In genomic region chr16:57577214-57577613, GRCh38 we compare ENCODE assay signal across 20 cellular contexts. TPM values are rescaled to one million over a fixed set of nuclear protein-coding genes. Genes with fewer than 3 reads are reported as not detected.
A peak's percentile ranks its signal among the peaks of the same experiment; 100 is the strongest.
DNase-seq lines count a peak whose midpoint lies in the region; ATAC-seq and TF ChIP-seq lines count a peak whose summit lies in the region.
"Had no signal": no experiment of that assay in that cellular context is flagged by ENCODE, and none has a peak within 500 bp of the region (broad histone marks: within the 10 kb centered on the region; RNA-seq: fewer than 3 reads in every experiment).

No MANE protein-coding gene starts in this region.

- no peaks in the 10 kb centered on the region for H3K9me3 ChIP-seq in trophoblast cell (ENCODE audit: insufficient read depth, low read depth, low read length)
- H3K9me3 ChIP-seq: upper lobe of left lung had no signal

- no peaks in the 10 kb centered on the region for H3K79me2 ChIP-seq in trophoblast cell (ENCODE audit: control insufficient read depth, insufficient read depth, low read length, poor library complexity)
- H3K79me2 ChIP-seq: parathyroid adenoma had no signal

- no peak overlapping the region for H4K8ac ChIP-seq in trophoblast cell (ENCODE audit: low read depth, low read length)

- no peak overlapping the region for H2AFZ ChIP-seq in trophoblast cell (ENCODE audit: insufficient read depth, low read length, poor library complexity)

- no peak overlapping the region for H2BK5ac ChIP-seq in trophoblast cell (ENCODE audit: low read depth, low read length, poor library complexity)

- no peak overlapping the region for H3K18ac ChIP-seq in trophoblast cell (ENCODE audit: low read length)

- H3K27me3 Mint-ChIP-seq in T-helper 2 cell treated with Interferon-gamma antibody and Interleukin-4, amounts not matched to agents 5 μg/mL and 100 μg/mL, for 36 hours (ENCODE audit: low read depth) = peaks cover 8% of the 10 kb centered on the region
- no peaks in the 10 kb centered on the region for H3K27me3 Mint-ChIP-seq in activated naive CD8-positive, alpha-beta T cell treated with anti-CD3 and anti-CD28 coated beads, Interleukin-2, amount 50 U/mL, for 24 hours

- no peak overlapping the region for H4K12ac ChIP-seq in trophoblast cell (ENCODE audit: low read depth, low read length)

- H3K36me3 ChIP-seq in trophoblast cell (ENCODE audit: control insufficient read depth in 1 of 2, insufficient read depth in 2 of 2, low read length in 2 of 2) = no peaks in the 10 kb centered on the region
- H3K36me3 ChIP-seq: brain microvascular endothelial cell, upper lobe of left lung had no signal

- H3K9ac ChIP-seq in trophoblast cell (ENCODE audit: low read length) = no peak overlapping the region
- H3K9ac ChIP-seq: parathyroid adenoma had no signal

- H3K27ac Mint-ChIP-seq in T-helper 2 cell treated with Interferon-gamma antibody and Interleukin-4, amounts not matched to agents 5 μg/mL and 100 μg/mL, for 36 hours = peak overlapping the region; percentile 94
- H3K27ac Mint-ChIP-seq in activated naive CD8-positive, alpha-beta T cell treated with anti-CD3 and anti-CD28 coated beads, Interleukin-2, amount 50 U/mL, for 24 hours = peak overlapping the region; percentile 88
- H3K27ac Mint-ChIP-seq: activated naive CD4-positive, alpha-beta T cell treated with anti-CD3 and anti-CD28 coated beads for 36 hours; HFFc6 had no signal

- no peak overlapping the region for H2BK120ac ChIP-seq in trophoblast cell (ENCODE audit: insufficient read depth, low read length, poor library complexity)

- peaks cover 0 to 4% of the 10 kb centered on the region in 2 experiments for H3K4me1 ChIP-seq in trophoblast cell (ENCODE audit: control insufficient read depth in 1 of 2, insufficient read depth in 2 of 2, low read length in 2 of 2)
- H3K4me1 ChIP-seq: parathyroid adenoma had no signal

- H3K23ac ChIP-seq in trophoblast cell (ENCODE audit: low read length) = no peak overlapping the region

- H3K4me1 Mint-ChIP-seq in T-helper 2 cell treated with Interferon-gamma antibody and Interleukin-4, amounts not matched to agents 5 μg/mL and 100 μg/mL, for 36 hours (ENCODE audit: low read depth) = peaks cover 43% of the 10 kb centered on the region
- H3K4me1 Mint-ChIP-seq in activated naive CD8-positive, alpha-beta T cell treated with anti-CD3 and anti-CD28 coated beads, Interleukin-2, amount 50 U/mL, for 24 hours = peaks cover 64% of the 10 kb centered on the region

- no peak overlapping the region for H3K27ac ChIP-seq in trophoblast cell (ENCODE audit: low read depth, low read length)
- H3K27ac ChIP-seq: brain microvascular endothelial cell, parathyroid adenoma, RWPE1 had no signal

- peak overlapping the region; percentile 30 for H3K4me3 Mint-ChIP-seq in T-helper 2 cell treated with Interferon-gamma antibody and Interleukin-4, amounts not matched to agents 5 μg/mL and 100 μg/mL, for 36 hours
- H3K4me3 Mint-ChIP-seq in activated naive CD8-positive, alpha-beta T cell treated with anti-CD3 and anti-CD28 coated beads, Interleukin-2, amount 50 U/mL, for 24 hours = no peak overlapping the region
- H3K4me3 Mint-ChIP-seq: activated naive CD4-positive, alpha-beta T cell treated with anti-CD3 and anti-CD28 coated beads for 36 hours; HFFc6 had no signal

- H3K79me1 ChIP-seq in trophoblast cell (ENCODE audit: low read length) = peaks cover 1% of the 10 kb centered on the region

- no peak overlapping the region for H3K14ac ChIP-seq in trophoblast cell (ENCODE audit: low read length)

- H3K4ac ChIP-seq in trophoblast cell (ENCODE audit: low read depth, low read length) = no peak overlapping the region

- H3K36me3 Mint-ChIP-seq in T-helper 2 cell treated with Interferon-gamma antibody and Interleukin-4, amounts not matched to agents 5 μg/mL and 100 μg/mL, for 36 hours (ENCODE audit: low read depth) = no peaks in the 10 kb centered on the region
- H3K36me3 Mint-ChIP-seq in activated naive CD8-positive, alpha-beta T cell treated with anti-CD3 and anti-CD28 coated beads, Interleukin-2, amount 50 U/mL, for 24 hours (ENCODE audit: low read depth) = no peaks in the 10 kb centered on the region
- H3K36me3 Mint-ChIP-seq: CD14-positive monocyte had no signal

- no peaks in the 10 kb centered on the region for H3K27me3 ChIP-seq in trophoblast cell (ENCODE audit: insufficient read depth, low read length)
- H3K27me3 ChIP-seq: brain microvascular endothelial cell, upper lobe of left lung had no signal

- WGBS in trophoblast cell (ENCODE audit: extremely low coverage, insufficient coverage, insufficient read length) = no CpG with 5 or more reads among the region's 6 CpGs

- peak overlapping the region; percentile 28 for H2AK5ac ChIP-seq in trophoblast cell (ENCODE audit: low read length)

- H3K4me2 ChIP-seq in trophoblast cell (ENCODE audit: low read length) = no peak overlapping the region

- DNase-seq in T-helper 2 cell treated with Interferon-gamma antibody and Interleukin-4, amounts not matched to agents 5 μg/mL and 100 μg/mL, for 36 hours (ENCODE audit: low spot score) = no peak
- DNase-seq in T-helper 2 cell (no peak), trophoblast cell (no peak), SKM-1 treated with dmso at 0.1 percent for 144 hours (lab: John Stamatoyannopoulos, UW; ENCODE audit: unreplicated experiment) (no peak), DMS53 (lab: John Stamatoyannopoulos, UW) (no peak)
- DNase-seq in activated naive CD8-positive, alpha-beta T cell treated with anti-CD3 and anti-CD28 coated beads, Interleukin-2, amount 50 U/mL, for 24 hours = no peak
- DNase-seq: 8988T; activated naive CD4-positive, alpha-beta T cell treated with anti-CD3 and anti-CD28 coated beads for 36 hours; brain microvascular endothelial cell; foreskin melanocyte; HFFc6; left colon; NCI-H146; NCI-H345 had no signal

- H4K91ac ChIP-seq in trophoblast cell (ENCODE audit: low read depth, low read length) = no peak overlapping the region

- H2BK12ac ChIP-seq in trophoblast cell (ENCODE audit: low read length) = no peak overlapping the region

- peak; percentile 0 for TF ChIP-seq POLR2A in GM18505 (IDR thresholded peaks at IDR 0.05; ENCODE audit: borderline replicate concordance, extremely low read depth, insufficient read depth, insufficient read length)

- ATAC-seq in GM18505 (IDR thresholded peaks at IDR 0.05; ENCODE audit: unreplicated experiment) (no peak), GM21381 (IDR thresholded peaks at IDR 0.05; ENCODE audit: unreplicated experiment) (no peak)
- no peak for ATAC-seq in activated naive CD8-positive, alpha-beta T cell treated with anti-CD3 and anti-CD28 coated beads, Interleukin-2, amount 50 U/mL, for 24 hours

- no peak overlapping the region for H3K4me3 ChIP-seq in trophoblast cell (ENCODE audit: low read depth, low read length)
- H3K4me3 ChIP-seq: upper lobe of left lung had no signal

- no peaks in the 10 kb centered on the region for H3K9me3 Mint-ChIP-seq in T-helper 2 cell treated with Interferon-gamma antibody and Interleukin-4, amounts not matched to agents 5 μg/mL and 100 μg/mL, for 36 hours
- H3K9me3 Mint-ChIP-seq in activated naive CD8-positive, alpha-beta T cell treated with anti-CD3 and anti-CD28 coated beads, Interleukin-2, amount 50 U/mL, for 24 hours = no peaks in the 10 kb centered on the region
- H3K9me3 Mint-ChIP-seq: activated naive CD4-positive, alpha-beta T cell treated with anti-CD3 and anti-CD28 coated beads for 36 hours; HFFc6 had no signal

RNA-seq across cellular contexts. Expression of gene ADGRG5, which starts 34.8 kb away (rescaled TPM):
- 3.8 and 3.9 TPM in 2 replicates for polyA plus RNA-seq in trophoblast cell (2013)

RNA-seq across cellular contexts. Expression of gene CCDC102A, which starts 40.8 kb away (rescaled TPM):
- polyA plus RNA-seq in trophoblast cell (2013) = 7.7 and 8.5 TPM in 2 replicates
- polyA plus RNA-seq: CD14-positive monocyte had no signal

RNA-seq across cellular contexts. Expression of gene ADGRG1, which starts 51.2 kb away (rescaled TPM):
- 242 and 265 TPM in 2 replicates for polyA plus RNA-seq in trophoblast cell (2013)
